In genomic region chr11:82939456-82939855, GRCh38 we compare ENCODE assay signal across 28 cellular contexts.
"Had no signal": no experiment of that assay in that cellular context is flagged by ENCODE, and none has a peak within 500 bp of the region (broad histone marks: within the 10 kb centered on the region; RNA-seq: fewer than 3 reads in every experiment).

No MANE protein-coding gene starts in this region.

- H3K4me3 Mint-ChIP-seq: natural killer cell; nephron; neural progenitor cell; stimulated activated effector memory CD8-positive, alpha-beta T cell treated with anti-CD3 and anti-CD28 coated beads, Interleukin-12 subunit alpha, Interleukin-12 subunit beta, amount 100 ng/mL, for 72 hours; stimulated activated naive CD8-positive, alpha-beta T cell treated with anti-CD3 and anti-CD28 coated beads, Interleukin-15, amount 100 ng/mL, for 72 hours had no signal

- H2AFZ ChIP-seq: neural progenitor cell, parathyroid adenoma had no signal

- H3K27me3 Mint-ChIP-seq: progenitor cell of endocrine pancreas; stimulated activated naive CD8-positive, alpha-beta T cell treated with anti-CD3 and anti-CD28 coated beads, Interleukin-15, amount 100 ng/mL, for 72 hours had no signal

- H3K9ac ChIP-seq: neural progenitor cell, parathyroid adenoma had no signal

- H3K4me1 ChIP-seq: neural progenitor cell, parathyroid adenoma, psoas muscle, right lobe of liver, sigmoid colon, thyroid gland, tibial nerve, upper lobe of left lung, vagina had no signal

- H3K36me3 ChIP-seq: neural progenitor cell, ovary, right lobe of liver, sigmoid colon, thoracic aorta, thyroid gland, tibial nerve, upper lobe of left lung, vagina had no signal

- H3K79me2 ChIP-seq: parathyroid adenoma had no signal

- H3K27ac ChIP-seq: neural progenitor cell, ovary, parathyroid adenoma, psoas muscle, right lobe of liver, sigmoid colon, thoracic aorta, thyroid gland, tibial nerve, upper lobe of left lung, vagina had no signal

- H3K4me1 Mint-ChIP-seq: nephron; neural progenitor cell; stimulated activated effector memory CD8-positive, alpha-beta T cell treated with anti-CD3 and anti-CD28 coated beads, Interleukin-12 subunit alpha, Interleukin-12 subunit beta, amount 100 ng/mL, for 72 hours had no signal

- H3K9me3 Mint-ChIP-seq: neural progenitor cell; stimulated activated effector memory CD8-positive, alpha-beta T cell treated with anti-CD3 and anti-CD28 coated beads, Interleukin-12 subunit alpha, Interleukin-12 subunit beta, amount 100 ng/mL, for 72 hours had no signal

- H3K4me3 ChIP-seq: neural progenitor cell, ovary, psoas muscle, right lobe of liver, sigmoid colon, thoracic aorta, thyroid gland, tibial nerve, upper lobe of left lung, vagina had no signal

- DNase-seq: natural killer cell; occipital lobe; ovary; posterior cingulate gyrus; psoas muscle; right cardiac atrium; right lobe of liver; sigmoid colon; small intestine; stimulated activated CD4-positive, alpha-beta T cell treated with anti-CD3 and anti-CD28 coated beads, Interleukin-15, amount 100 ng/mL, for 24 hours; stimulated activated CD4-positive, alpha-beta T cell treated with anti-CD3 and anti-CD28 coated beads, Interleukin-2, amount 100 ng/mL, for 24 hours; stimulated activated CD4-positive, alpha-beta T cell treated with anti-CD3 and anti-CD28 coated beads, Interleukin-2, amount 100 ng/mL, for 48 hours; stimulated activated CD4-positive, alpha-beta T cell treated with anti-CD3 and anti-CD28 coated beads, Interleukin-4, amount 100 ng/mL, for 24 hours; stimulated activated naive CD4-positive, alpha-beta T cell; stimulated activated naive CD8-positive, alpha-beta T cell treated with anti-CD3 and anti-CD28 coated beads, Interleukin-15, amount 100 ng/mL, for 72 hours; stimulated activated naive CD8-positive, alpha-beta T cell treated with anti-CD3 and anti-CD28 coated beads, Interleukin-15, Interleukin-2, amounts not matched to agents 100 U/mL and 50 U/mL, for 24 hours; substantia nigra; thyroid gland; trophoblast cell; upper lobe of left lung had no signal

- H3K27me3 ChIP-seq: neural progenitor cell, ovary, right lobe of liver, sigmoid colon, thyroid gland, tibial nerve, upper lobe of left lung, vagina had no signal

- H3K36me3 Mint-ChIP-seq: natural killer cell; stimulated activated effector memory CD8-positive, alpha-beta T cell treated with anti-CD3 and anti-CD28 coated beads, Interleukin-12 subunit alpha, Interleukin-12 subunit beta, amount 100 ng/mL, for 72 hours had no signal

- H3K27ac Mint-ChIP-seq: natural killer cell; nephron; neural progenitor cell; progenitor cell of endocrine pancreas; stimulated activated effector memory CD8-positive, alpha-beta T cell treated with anti-CD3 and anti-CD28 coated beads, Interleukin-12 subunit alpha, Interleukin-12 subunit beta, amount 100 ng/mL, for 72 hours; stimulated activated naive CD8-positive, alpha-beta T cell treated with anti-CD3 and anti-CD28 coated beads, Interleukin-15, amount 100 ng/mL, for 72 hours had no signal

- ATAC-seq: natural killer cell; psoas muscle; right cardiac atrium; right lobe of liver; stimulated activated effector memory CD8-positive, alpha-beta T cell treated with anti-CD3 and anti-CD28 coated beads, Interleukin-12 subunit alpha, Interleukin-12 subunit beta, amount 100 ng/mL, for 72 hours; stimulated activated naive CD8-positive, alpha-beta T cell treated with anti-CD3 and anti-CD28 coated beads, Interleukin-15, amount 100 ng/mL, for 72 hours; stimulated activated naive CD8-positive, alpha-beta T cell treated with anti-CD3 and anti-CD28 coated beads, Interleukin-15, Interleukin-2, amounts not matched to agents 100 U/mL and 50 U/mL, for 24 hours had no signal

- H3K4me2 ChIP-seq: neural progenitor cell had no signal

- H3K9me3 ChIP-seq: ovary, psoas muscle, right lobe of liver, sigmoid colon, thoracic aorta, thyroid gland, tibial nerve, upper lobe of left lung, vagina had no signal
